ENCODE assay signal across 25 cellular contexts in the genomic region with DNA sequence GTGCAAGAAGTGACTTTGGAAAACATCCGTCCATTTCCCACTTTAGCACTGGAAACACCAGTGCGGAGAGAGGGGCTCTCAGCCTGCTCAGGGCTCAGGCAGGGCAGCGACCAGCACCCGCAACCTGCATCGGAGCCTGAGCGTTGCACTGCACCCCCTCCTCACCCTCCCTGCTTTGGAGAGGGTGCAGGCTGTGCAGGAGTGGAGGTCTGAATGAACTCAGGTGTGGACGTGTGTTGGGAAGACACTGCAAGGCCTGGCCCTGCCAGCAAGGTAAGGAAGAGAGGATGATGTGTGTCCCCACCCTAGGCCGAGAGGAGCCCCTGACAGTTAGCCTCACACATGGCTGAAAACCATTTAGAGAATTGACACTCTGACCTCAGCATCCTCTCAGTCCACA.
"Had no signal": no experiment of that assay in that cellular context is flagged by ENCODE, and none has a peak within 500 bp of the region (broad histone marks: within the 10 kb centered on the region; RNA-seq: fewer than 3 reads in every experiment).

No MANE protein-coding gene starts in this region.

- H3K9ac ChIP-seq: parathyroid adenoma had no signal

- H3K4me1 ChIP-seq: esophagus muscularis mucosa, foreskin keratinocyte, gastroesophageal sphincter, parathyroid adenoma, right atrium auricular region, vagina had no signal

- H3K27ac ChIP-seq: epithelial cell of prostate, esophagus muscularis mucosa, foreskin keratinocyte, gastroesophageal sphincter, parathyroid adenoma, vagina had no signal

- ATAC-seq: foreskin keratinocyte; gastroesophageal sphincter; left colon; natural killer cell; sciatic nerve; stimulated activated naive CD8-positive, alpha-beta T cell treated with anti-CD3 and anti-CD28 coated beads, Interleukin-15, amount 100 ng/mL, for 72 hours had no signal

- DNase-seq: effector CD4-positive, alpha-beta T cell; foreskin keratinocyte; hippocampal formation; left colon; natural killer cell; occipital lobe; stimulated activated CD4-positive, alpha-beta T cell treated with anti-CD3 and anti-CD28 coated beads, Interleukin-12 subunit alpha, Interleukin-12 subunit beta, amount 100 ng/mL, for 4 hours; stimulated activated CD4-positive, alpha-beta T cell treated with anti-CD3 and anti-CD28 coated beads, Interleukin-1b, Interleukin-23, amount 100 ng/mL, for 48 hours; stimulated activated CD4-positive, alpha-beta T cell treated with anti-CD3 and anti-CD28 coated beads, Interleukin-4, amount 100 ng/mL, for 1 hour; stimulated activated CD8-positive, alpha-beta memory T cell treated with anti-CD3 and anti-CD28 coated beads, Interleukin-4, amount 100 ng/mL, for 48 hours; stimulated activated naive CD4-positive, alpha-beta T cell; stimulated activated naive CD8-positive, alpha-beta T cell treated with anti-CD3 and anti-CD28 coated beads, Interleukin-15, amount 100 ng/mL, for 72 hours; thyroid gland; trophoblast cell had no signal

- H3K27me3 ChIP-seq: right atrium auricular region, thyroid gland, vagina had no signal

- FAIRE-seq: colon had no signal

- H3K4me2 ChIP-seq: smooth muscle cell had no signal

- H3K4me3 ChIP-seq: esophagus muscularis mucosa, gastroesophageal sphincter, heart right ventricle, lung, right atrium auricular region, smooth muscle cell, thyroid gland, vagina had no signal

- H3K79me2 ChIP-seq: parathyroid adenoma had no signal

- H3K9me3 ChIP-seq: esophagus muscularis mucosa, gastroesophageal sphincter, heart right ventricle, right atrium auricular region, thyroid gland, vagina had no signal

- H2AFZ ChIP-seq: parathyroid adenoma had no signal

- H3K36me3 ChIP-seq: esophagus muscularis mucosa, gastroesophageal sphincter, heart right ventricle, right atrium auricular region, thyroid gland, vagina had no signal
